ENCODE assay signal across 8 cellular contexts in genomic region chr19:55654833-55655647, GRCh38. TPM values are rescaled to one million over a fixed set of nuclear protein-coding genes. Genes with fewer than 3 reads are reported as not detected.
DNase-seq lines count a peak whose midpoint lies in the region; ATAC-seq and TF ChIP-seq lines count a peak whose summit lies in the region.

Gene U2AF2, plus strand, starts transcription at chr19:55655035. Its CDS starts 70 bp downstream, at chr19:55655105.

- H3K9me3 Mint-ChIP-seq in endothelial cell (ENCODE audit: unreplicated experiment): no peaks in the 10 kb centered on the region

- DNase-seq in COLO829 (ENCODE audit: low spot score) (peak; percentile 94), HS-27A (ENCODE audit: low read depth) (peak; percentile 81), NOMO-1 treated with dmso at 0.1 percent for 144 hours (lab: John Stamatoyannopoulos, UW; ENCODE audit: unreplicated experiment) (peak; percentile 91), endothelial cell (ENCODE audit: low spot score) (peak; percentile 98), midbrain (lab: John Stamatoyannopoulos, UW) (peak; percentile 96)
- peak; percentile 86 for DNase-seq in activated CD8-positive, alpha-beta memory T cell treated with anti-CD3 and anti-CD28 coated beads, Interleukin-2, amount 50 U/mL, for 24 hours (ENCODE audit: extremely low read depth)
- peak; percentile 92 to 95 for DNase-seq in stimulated activated CD8-positive, alpha-beta memory T cell treated with anti-CD3 and anti-CD28 coated beads, Interleukin-2, amount 100 ng/mL, for 1 hour (ENCODE audit: low read depth in 2 of 2)

- peak; percentile 15 for ATAC-seq in GM19468 (IDR thresholded peaks at IDR 0.05; ENCODE audit: extremely low read depth, unreplicated experiment)

- peaks cover 54% of the 10 kb centered on the region for H3K4me1 Mint-ChIP-seq in endothelial cell (ENCODE audit: unreplicated experiment)

- peaks cover 38% of the 10 kb centered on the region for H3K27me3 Mint-ChIP-seq in endothelial cell (ENCODE audit: unreplicated experiment)

- no peak for TF ChIP-seq CTCF in endothelial cell (IDR thresholded peaks at IDR 0.05; ENCODE audit: unreplicated experiment)

- H3K27ac Mint-ChIP-seq in endothelial cell (ENCODE audit: unreplicated experiment): peak within 1 kb of the TSS; percentile 99

- peak within 1 kb of the TSS; percentile 99 for H3K4me3 Mint-ChIP-seq in endothelial cell (ENCODE audit: unreplicated experiment)

- H3K36me3 Mint-ChIP-seq in endothelial cell (ENCODE audit: low read depth, unreplicated experiment): peaks cover 23% of the 10 kb centered on the region

RNA-seq across cellular contexts. Expression of gene U2AF2, which starts in this region (rescaled TPM):
- 219 TPM for total RNA-seq in endothelial cell (ENCODE audit: unreplicated experiment)

Comparison
In these comparisons a context has a peak if more than half of its experiments do, and no peak if none do; other contexts are left out.
1. Peak in every context shown above with its lines: DNase-seq and ATAC-seq.